ENCODE assay signal across 1 cellular context in the genomic region with DNA sequence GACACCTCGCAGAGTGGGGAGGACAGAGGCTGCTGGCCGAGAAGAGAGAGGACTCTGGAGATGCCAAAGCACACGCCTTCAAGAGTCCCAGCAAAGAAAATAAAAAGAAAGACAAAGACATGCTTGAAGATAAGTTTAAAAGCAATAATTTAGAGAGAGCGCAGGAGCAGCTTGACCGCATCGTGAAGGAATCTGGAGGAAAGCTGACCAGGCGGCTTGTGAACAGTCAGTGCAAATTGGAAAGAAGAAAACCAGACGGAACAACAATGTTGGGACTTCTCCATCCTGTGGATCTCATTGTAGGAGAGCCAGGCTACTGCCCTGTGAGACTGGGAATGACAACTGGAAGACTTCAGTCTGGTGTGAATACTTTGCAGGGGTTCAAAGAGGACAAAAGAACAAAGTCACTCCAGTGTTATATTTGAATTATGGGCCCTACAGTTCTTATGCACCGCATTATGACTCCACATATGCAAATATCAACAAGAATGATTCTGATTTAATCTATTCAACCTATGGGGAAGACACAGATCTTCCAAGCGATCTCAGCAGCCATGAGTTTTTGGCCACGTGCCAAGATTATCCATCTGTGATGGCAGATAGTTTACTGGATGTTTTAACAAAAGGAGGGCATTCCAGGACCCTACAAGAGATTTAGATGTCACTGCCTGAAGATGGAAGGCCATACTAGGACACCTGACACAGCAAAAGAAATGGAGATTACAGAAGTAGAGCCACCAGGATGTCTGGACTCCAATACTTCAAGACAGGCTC.
A peak's percentile ranks its signal among the peaks of the same experiment; 100 is the strongest.
TF ChIP-seq lines count a peak whose summit lies in the region.

No MANE protein-coding gene starts in this region.

TF ChIP-seq in K562, 482 proteins besides CTCF, POLR2A, EP300 and RAD21:
- TF ChIP-seq CCNT2 (IDR thresholded peaks at IDR 0.05; ENCODE audit: borderline replicate concordance, extremely low read depth, insufficient read length, low read depth, low read length) (no peak), NFIX (CRISPR knock-in tag; IDR thresholded peaks at IDR 0.05; ENCODE audit: low read depth) (peak; percentile 97), NFIC (IDR thresholded peaks at IDR 0.05) (peak; percentile 99), SMAD1 (IDR thresholded peaks at IDR 0.05; ENCODE audit: low read depth, low read length, partially characterized antibody) (peak; percentile 86)
- TF ChIP-seq, protein P1, sequence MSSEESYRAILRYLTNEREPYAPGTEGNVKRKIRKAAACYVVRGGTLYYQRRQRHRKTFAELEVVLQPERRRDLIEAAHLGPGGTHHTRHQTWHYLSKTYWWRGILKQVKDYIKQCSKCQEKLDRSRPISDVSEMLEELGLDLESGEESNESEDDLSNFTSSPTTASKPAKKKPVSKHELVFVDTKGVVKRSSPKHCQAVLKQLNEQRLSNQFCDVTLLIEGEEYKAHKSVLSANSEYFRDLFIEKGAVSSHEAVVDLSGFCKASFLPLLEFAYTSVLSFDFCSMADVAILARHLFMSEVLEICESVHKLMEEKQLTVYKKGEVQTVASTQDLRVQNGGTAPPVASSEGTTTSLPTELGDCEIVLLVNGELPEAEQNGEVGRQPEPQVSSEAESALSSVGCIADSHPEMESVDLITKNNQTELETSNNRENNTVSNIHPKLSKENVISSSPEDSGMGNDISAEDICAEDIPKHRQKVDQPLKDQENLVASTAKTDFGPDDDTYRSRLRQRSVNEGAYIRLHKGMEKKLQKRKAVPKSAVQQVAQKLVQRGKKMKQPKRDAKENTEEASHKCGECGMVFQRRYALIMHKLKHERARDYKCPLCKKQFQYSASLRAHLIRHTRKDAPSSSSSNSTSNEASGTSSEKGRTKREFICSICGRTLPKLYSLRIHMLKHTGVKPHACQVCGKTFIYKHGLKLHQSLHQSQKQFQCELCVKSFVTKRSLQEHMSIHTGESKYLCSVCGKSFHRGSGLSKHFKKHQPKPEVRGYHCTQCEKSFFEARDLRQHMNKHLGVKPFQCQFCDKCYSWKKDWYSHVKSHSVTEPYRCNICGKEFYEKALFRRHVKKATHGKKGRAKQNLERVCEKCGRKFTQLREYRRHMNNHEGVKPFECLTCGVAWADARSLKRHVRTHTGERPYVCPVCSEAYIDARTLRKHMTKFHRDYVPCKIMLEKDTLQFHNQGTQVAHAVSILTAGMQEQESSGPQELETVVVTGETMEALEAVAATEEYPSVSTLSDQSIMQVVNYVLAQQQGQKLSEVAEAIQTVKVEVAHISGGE (CRISPR knock-in tag; IDR thresholded peaks at IDR 0.05) = no peak
